ENCODE assay signal across 12 cellular contexts in the genomic region with DNA sequence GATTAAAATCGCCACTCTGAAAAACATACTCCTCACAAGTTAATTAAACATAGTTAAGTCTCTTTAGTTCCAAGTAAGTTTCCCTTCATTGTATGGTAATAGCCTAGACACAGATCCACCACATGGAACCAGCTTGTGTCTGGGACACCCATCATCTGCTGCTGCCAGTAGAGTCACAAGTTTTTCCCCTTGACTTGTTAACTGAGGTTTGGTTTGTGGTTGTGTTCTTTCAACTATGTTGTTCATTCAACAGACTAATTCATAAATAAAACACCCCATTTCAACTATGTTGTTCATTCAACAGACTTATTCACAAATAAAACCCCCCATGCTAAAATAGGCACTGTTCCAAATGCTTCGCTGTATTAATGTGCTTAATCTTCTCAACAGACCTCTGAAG. TPM values are rescaled to one million over a fixed set of nuclear protein-coding genes. Genes with fewer than 3 reads are reported as not detected.
A peak's percentile ranks its signal among the peaks of the same experiment; 100 is the strongest.
DNase-seq lines count a peak whose midpoint lies in the region; ATAC-seq and TF ChIP-seq lines count a peak whose summit lies in the region.
"Had no signal": no experiment of that assay in that cellular context is flagged by ENCODE, and none has a peak within 500 bp of the region (broad histone marks: within the 10 kb centered on the region; RNA-seq: fewer than 3 reads in every experiment).

No MANE protein-coding gene starts in this region.

- H3K4me3 ChIP-seq in left ventricle myocardium inferior (peak overlapping the region; percentile 3), right atrium auricular region (no peak overlapping the region)

- H3K27ac Mint-ChIP-seq in activated naive CD8-positive, alpha-beta T cell treated with anti-CD3 and anti-CD28 coated beads, Interleukin-2, amount 10 ng/mL, durations not matched to agents 7 days and 5 days: peak overlapping the region; percentile 81
- H3K27ac Mint-ChIP-seq in nephron: peak overlapping the region in 2 of 3 experiments; percentile 35 to 52

- DNase-seq in left ventricle myocardium inferior: no peak
- DNase-seq in right atrium auricular region (ENCODE audit: low spot score): no peak
- no peak for DNase-seq in activated naive CD8-positive, alpha-beta T cell treated with anti-CD3 and anti-CD28 coated beads, Interleukin-2, amount 10 ng/mL, durations not matched to agents 7 days and 5 days
- DNase-seq in ureter (ENCODE audit: low spot score): no peak
- DNase-seq: amygdala; BE2C; NCI-H226; stimulated activated naive CD4-positive, alpha-beta T cell had no signal

- H3K9me3 ChIP-seq in left ventricle myocardium inferior (replicated peaks): no peaks in the 10 kb centered on the region
- H3K9me3 ChIP-seq in right atrium auricular region: no peaks in the 10 kb centered on the region
- H3K9me3 ChIP-seq: BE2C had no signal

- peaks cover 6% of the 10 kb centered on the region for H3K36me3 Mint-ChIP-seq in activated naive CD8-positive, alpha-beta T cell treated with anti-CD3 and anti-CD28 coated beads, Interleukin-2, amount 10 ng/mL, durations not matched to agents 7 days and 5 days
- peaks cover 34% of the 10 kb centered on the region for H3K36me3 Mint-ChIP-seq in nephron (ENCODE audit: low read depth)

- peak overlapping the region; percentile 18 for H3K27ac ChIP-seq in left ventricle myocardium inferior (replicated peaks)
- no peak overlapping the region for H3K27ac ChIP-seq in right atrium auricular region

- H3K4me1 Mint-ChIP-seq in activated naive CD8-positive, alpha-beta T cell treated with anti-CD3 and anti-CD28 coated beads, Interleukin-2, amount 10 ng/mL, durations not matched to agents 7 days and 5 days: peaks cover 53% of the 10 kb centered on the region
- peaks cover 60% of the 10 kb centered on the region for H3K4me1 Mint-ChIP-seq in nephron

- intact Hi-C loops in left ventricle myocardium inferior (cut with micrococcal nuclease): no loop called here

- peak overlapping the region; percentile 56 for H3K4me3 Mint-ChIP-seq in activated naive CD8-positive, alpha-beta T cell treated with anti-CD3 and anti-CD28 coated beads, Interleukin-2, amount 10 ng/mL, durations not matched to agents 7 days and 5 days
- H3K4me3 Mint-ChIP-seq in nephron: no peak overlapping the region

- H3K27me3 ChIP-seq in left ventricle myocardium inferior (ENCODE audit: low read depth): no peaks in the 10 kb centered on the region
- no peaks in the 10 kb centered on the region for H3K27me3 ChIP-seq in right atrium auricular region
- H3K27me3 ChIP-seq: BE2C had no signal

- TF ChIP-seq CTCF in left ventricle myocardium inferior (IDR thresholded peaks at IDR 0.05; ENCODE audit: borderline replicate concordance): no peak
- TF ChIP-seq CTCF in right atrium auricular region (IDR thresholded peaks at IDR 0.05): no peak
- TF ChIP-seq CTCF in nephron (IDR thresholded peaks at IDR 0.05; ENCODE audit: unreplicated experiment in 3 of 3): no peak

- H3K27me3 Mint-ChIP-seq in activated naive CD8-positive, alpha-beta T cell treated with anti-CD3 and anti-CD28 coated beads, Interleukin-2, amount 10 ng/mL, durations not matched to agents 7 days and 5 days: no peaks in the 10 kb centered on the region
- no peaks in the 10 kb centered on the region for H3K27me3 Mint-ChIP-seq in nephron (ENCODE audit: low read depth)

- peak; percentile 57 for ATAC-seq in activated naive CD8-positive, alpha-beta T cell treated with anti-CD3 and anti-CD28 coated beads, Interleukin-2, amount 10 ng/mL, durations not matched to agents 7 days and 5 days (ENCODE audit: low read depth)
- ATAC-seq in HG03439 (IDR thresholded peaks at IDR 0.05; ENCODE audit: unreplicated experiment) (no peak), GM19455 (IDR thresholded peaks at IDR 0.05; ENCODE audit: unreplicated experiment) (no peak), GM19023 (IDR thresholded peaks at IDR 0.05; ENCODE audit: unreplicated experiment) (no peak)

- no peaks in the 10 kb centered on the region for H3K9me3 Mint-ChIP-seq in activated naive CD8-positive, alpha-beta T cell treated with anti-CD3 and anti-CD28 coated beads, Interleukin-2, amount 10 ng/mL, durations not matched to agents 7 days and 5 days
- H3K9me3 Mint-ChIP-seq in nephron: no peaks in the 10 kb centered on the region

- peaks cover 11% of the 10 kb centered on the region for H3K36me3 ChIP-seq in left ventricle myocardium inferior
- no peaks in the 10 kb centered on the region for H3K36me3 ChIP-seq in right atrium auricular region
- H3K36me3 ChIP-seq: BE2C had no signal

- peaks cover 100% of the 10 kb centered on the region for H3K4me1 ChIP-seq in left ventricle myocardium inferior
- peaks cover 0 to 97% of the 10 kb centered on the region in 2 donors for H3K4me1 ChIP-seq in right atrium auricular region
- H3K4me1 ChIP-seq: BE2C had no signal

- POLR2A ChIA-PET in activated naive CD8-positive, alpha-beta T cell treated with anti-CD3 and anti-CD28 coated beads, Interleukin-2, amount 10 ng/mL, durations not matched to agents 7 days and 5 days (lab: Charles Lee): interaction anchor here (1.7 kb wide), 1 partner anchor 10 kb away, joined by 6 read pairs; no protein-coding TSS in a partner anchor

RNA-seq across cellular contexts. Expression of a gene that starts 24.4 kb away (rescaled TPM):
- total RNA-seq in left ventricle myocardium inferior: 569 TPM
- 100 to 1,000 TPM; 655 to 703 TPM for total RNA-seq in right atrium auricular region
- total RNA-seq in activated naive CD8-positive, alpha-beta T cell treated with anti-CD3 and anti-CD28 coated beads, Interleukin-2, amount 10 ng/mL, durations not matched to agents 7 days and 5 days: 100 to 1,000 TPM; 272 to 287 TPM
- 492 TPM for total RNA-seq in ureter
